Comparison of ENCODE assay signal across 9 cellular contexts in genomic region chr2:54977149-54977548, GRCh38.
DNase-seq lines count a peak whose midpoint lies in the region; ATAC-seq and TF ChIP-seq lines count a peak whose summit lies in the region.
"Had no signal": no experiment of that assay in that cellular context is flagged by ENCODE, and none has a peak within 500 bp of the region (broad histone marks: within the 10 kb centered on the region; RNA-seq: fewer than 3 reads in every experiment).

No MANE protein-coding gene starts in this region.

- peaks cover 0 to 7% (median 0%) of the 10 kb centered on the region in 3 donors for H3K36me3 Mint-ChIP-seq in immature natural killer cell
- H3K36me3 Mint-ChIP-seq in activated CD4-positive, alpha-beta memory T cell treated with anti-CD3 and anti-CD28 coated beads, Interleukin-2, amount 10 ng/mL, durations not matched to agents 7 days and 5 days (ENCODE audit: low read depth): peaks cover 31% of the 10 kb centered on the region

- peaks cover 24% of the 10 kb centered on the region for H3K36me3 ChIP-seq in HAP-1 (replicated peaks)

- ATAC-seq in GM21390 (IDR thresholded peaks at IDR 0.05; ENCODE audit: unreplicated experiment) (peak; percentile 96), HG03354 (IDR thresholded peaks at IDR 0.05; ENCODE audit: poor library complexity, severe bottlenecking, unreplicated experiment) (peak; percentile 95)
- ATAC-seq: T-cell had no signal

- H3K27me3 ChIP-seq in HAP-1 (ENCODE audit: low read depth): no peaks in the 10 kb centered on the region

- CTCF ChIA-PET in activated CD4-positive, alpha-beta memory T cell treated with anti-CD3 and anti-CD28 coated beads, Interleukin-2, amount 10 ng/mL, durations not matched to agents 7 days and 5 days (lab: Charles Lee): interaction anchor here (0.6 kb wide), 1 partner anchor 205 kb away, joined by 3 read pairs; no protein-coding TSS in a partner anchor

- H3K4me3 ChIP-seq in GM12864 (ENCODE audit: low read depth, low read length): no peak overlapping the region; the same call in 1 of the 2 replicates
- no peak overlapping the region for H3K4me3 ChIP-seq in HAP-1

- peaks cover 0 to 3% (median 0%) of the 10 kb centered on the region in 3 donors for H3K27me3 Mint-ChIP-seq in immature natural killer cell (ENCODE audit: low read depth in 3 of 3)
- H3K27me3 Mint-ChIP-seq in activated CD4-positive, alpha-beta memory T cell treated with anti-CD3 and anti-CD28 coated beads, Interleukin-2, amount 10 ng/mL, durations not matched to agents 7 days and 5 days: no peaks in the 10 kb centered on the region
- H3K27me3 Mint-ChIP-seq: T-cell had no signal

- peak overlapping the region in 3 of 5 donors; percentile 4 to 27 (median 22) for H3K4me3 Mint-ChIP-seq in immature natural killer cell
- no peak overlapping the region for H3K4me3 Mint-ChIP-seq in activated CD4-positive, alpha-beta memory T cell treated with anti-CD3 and anti-CD28 coated beads, Interleukin-2, amount 10 ng/mL, durations not matched to agents 7 days and 5 days
- H3K4me3 Mint-ChIP-seq: T-cell had no signal

- H3K4me1 ChIP-seq in HAP-1: peaks cover 8% of the 10 kb centered on the region

- in situ Hi-C loops in HAP-1 (cut with MboI; ENCODE audit: low sequenced_read_pairs): no loop called here

- DNase-seq in GM12864 (ENCODE audit: low read depth) (peak; percentile 82), immature natural killer cell (no peak), GM03348 (ENCODE audit: low spot score) (no peak), HAP-1 (ENCODE audit: low spot score in 2 of 2) (no peak), 8988T (no peak)
- DNase-seq in activated CD4-positive, alpha-beta memory T cell treated with anti-CD3 and anti-CD28 coated beads, Interleukin-2, amount 10 ng/mL, durations not matched to agents 7 days and 5 days: no peak
- DNase-seq: T-cell had no signal

- no peaks in the 10 kb centered on the region for H3K9me3 ChIP-seq in HAP-1

- POLR2A ChIA-PET in activated CD4-positive, alpha-beta memory T cell treated with anti-CD3 and anti-CD28 coated beads, Interleukin-2, amount 10 ng/mL, durations not matched to agents 7 days and 5 days (lab: Charles Lee): no interaction called here

- peak overlapping the region; percentile 45 to 84 (median 66) for H3K27ac Mint-ChIP-seq in immature natural killer cell
- H3K27ac Mint-ChIP-seq in activated CD4-positive, alpha-beta memory T cell treated with anti-CD3 and anti-CD28 coated beads, Interleukin-2, amount 10 ng/mL, durations not matched to agents 7 days and 5 days: no peak overlapping the region

- no peaks in the 10 kb centered on the region for H3K9me3 Mint-ChIP-seq in immature natural killer cell
- no peaks in the 10 kb centered on the region for H3K9me3 Mint-ChIP-seq in activated CD4-positive, alpha-beta memory T cell treated with anti-CD3 and anti-CD28 coated beads, Interleukin-2, amount 10 ng/mL, durations not matched to agents 7 days and 5 days
- H3K9me3 Mint-ChIP-seq: T-cell had no signal

- H3K4me1 Mint-ChIP-seq in immature natural killer cell: peaks cover 59 to 75% of the 10 kb centered on the region in 2 donors
- H3K4me1 Mint-ChIP-seq in activated CD4-positive, alpha-beta memory T cell treated with anti-CD3 and anti-CD28 coated beads, Interleukin-2, amount 10 ng/mL, durations not matched to agents 7 days and 5 days: peaks cover 17% of the 10 kb centered on the region

- TF ChIP-seq CTCF in GM12864 (IDR thresholded peaks at IDR 0.05; ENCODE audit: low read depth, low read length, missing control alignments): no peak
